Comparison of ENCODE assay signal across 8 cellular contexts in genomic region chr17:47663997-47664941, GRCh38. TPM values are rescaled to one million over a fixed set of nuclear protein-coding genes. Genes with fewer than 3 reads are reported as not detected.
DNase-seq lines count a peak whose midpoint lies in the region; ATAC-seq and TF ChIP-seq lines count a peak whose summit lies in the region.

No MANE protein-coding gene starts in this region.

- no peak overlapping the region for H3K4ac ChIP-seq in mesendoderm (ENCODE audit: low read depth, low read length)

- H3K4me3 ChIP-seq in mesendoderm (ENCODE audit: low read length) = no peak overlapping the region

- H2BK5ac ChIP-seq in mesendoderm (ENCODE audit: low read length) = no peak overlapping the region

- H3K36me3 ChIP-seq in mesendoderm (ENCODE audit: control insufficient read depth, insufficient read depth, low read length) = peaks cover 17% of the 10 kb centered on the region

- peaks cover 6% of the 10 kb centered on the region for H3K79me1 ChIP-seq in mesendoderm (ENCODE audit: low read length)

- no peak overlapping the region for H3K4me2 ChIP-seq in mesendoderm (ENCODE audit: low read length)

- no peak for ATAC-seq in HG02588 (IDR thresholded peaks at IDR 0.05; ENCODE audit: unreplicated experiment)

- CTCF ChIA-PET in HEK293T (lab: Yijun Ruan, JAX) = interaction anchor here (0.6 to 1.8 kb wide), 11 partner anchors 10 to 284 kb away, joined by 3 to 15 read pairs (median 4); partner anchors contain the start of gene KPNB1

- peak; percentile 93 for TF ChIP-seq CTCF in C4-2B (conservative IDR thresholded peaks at IDR 0.05)

- H3K27ac ChIP-seq in C4-2B (no peak overlapping the region), mesendoderm (ENCODE audit: low read depth, low read length) (no peak overlapping the region)

- H3K4me1 ChIP-seq in mesendoderm (ENCODE audit: control insufficient read depth, low read depth, low read length) = no peaks in the 10 kb centered on the region

- no CpG with 5 or more reads among the region's 6 CpGs for whole genome bisulfite sequencing in mesendoderm (ENCODE audit: extremely low coverage, insufficient coverage, low lambda C conversion rate)

- no peak overlapping the region for H2BK120ac ChIP-seq in mesendoderm (ENCODE audit: low read depth, low read length)

- DNase-seq in HEK293T (ENCODE audit: extremely low spot score) (peak; percentile 68), NCI-H526 (lab: John Stamatoyannopoulos, UW) (peak; percentile 47 to 82), ecto neural progenitor cell (ENCODE audit: low spot score) (peak; percentile 74), mesendoderm (peak; percentile 76)
- DNase-seq in activated CD4-positive, alpha-beta T cell treated with anti-CD3 and anti-CD28 coated beads, Interleukin-2, amount 50 U/mL, for 1 hour = peak; percentile 59
- peak; percentile 27 to 42 for DNase-seq in stimulated activated CD8-positive, alpha-beta memory T cell treated with anti-CD3 and anti-CD28 coated beads, Interleukin-4, amount 100 ng/mL, for 4 hours (ENCODE audit: low read depth in 2 of 2, low spot score in 1 of 2)

- no peak overlapping the region for H2BK15ac ChIP-seq in mesendoderm (replicated peaks; ENCODE audit: low read depth)

- H4K8ac ChIP-seq in mesendoderm (ENCODE audit: low read depth, low read length) = no peak overlapping the region

- no peak overlapping the region for H3K9ac ChIP-seq in mesendoderm (ENCODE audit: low read length)

- H3K23ac ChIP-seq in mesendoderm (ENCODE audit: low read length) = no peak overlapping the region

- no peak overlapping the region for H2AK5ac ChIP-seq in mesendoderm (ENCODE audit: low read length)

- peaks cover 10% of the 10 kb centered on the region for H3K79me2 ChIP-seq in mesendoderm (ENCODE audit: control insufficient read depth, insufficient read depth, low read length)

- POLR2A ChIA-PET in HEK293T (lab: Yijun Ruan, JAX) = interaction anchor here (0.8 to 4.4 kb wide), 4 partner anchors 11 to 24 kb away, joined by 4 to 30 read pairs (median 4); partner anchors contain the start of gene KPNB1

- no peaks in the 10 kb centered on the region for H3K27me3 ChIP-seq in mesendoderm (ENCODE audit: insufficient read depth, low read length, poor library complexity)

- H3K56ac ChIP-seq in mesendoderm (ENCODE audit: low read length) = no peak overlapping the region

- no peak overlapping the region for H3K18ac ChIP-seq in mesendoderm (ENCODE audit: low read length)

- no peak overlapping the region for H4K5ac ChIP-seq in mesendoderm (ENCODE audit: low read length)

TF ChIP-seq in HEK293T, 16 proteins besides CTCF, POLR2A, EP300 and RAD21:
- TF ChIP-seq FOXA1 (IDR thresholded peaks at IDR 0.05) = no peak
- TF ChIP-seq PKNOX1 (IDR thresholded peaks at IDR 0.05) = peak; percentile 65
TF ChIP-seq in HEK293T: peak in this region for 1.

RNA-seq across cellular contexts. Expression of gene KPNB1, which starts 14.6 kb away (rescaled TPM):
- 345 TPM for polyA plus RNA-seq in mesendoderm (2013, experiment 1 of 2)
- 347 TPM for polyA plus RNA-seq in mesendoderm (2013, experiment 2 of 2)

RNA-seq across cellular contexts. Expression of gene TBKBP1, which starts 29.7 kb away (rescaled TPM):
- polyA plus RNA-seq in mesendoderm (2013, experiment 1 of 2) = 8.1 TPM
- 7.0 TPM for polyA plus RNA-seq in mesendoderm (2013, experiment 2 of 2)
